10 cellular contexts compared by ENCODE assay signal in genomic region chr3:195197764-195198423, GRCh38.
A peak's percentile ranks its signal among the peaks of the same experiment; 100 is the strongest.
DNase-seq lines count a peak whose midpoint lies in the region; ATAC-seq and TF ChIP-seq lines count a peak whose summit lies in the region.
"Had no signal": no experiment of that assay in that cellular context is flagged by ENCODE, and none has a peak within 500 bp of the region (broad histone marks: within the 10 kb centered on the region; RNA-seq: fewer than 3 reads in every experiment).

No MANE protein-coding gene starts in this region.

- no peak overlapping the region for H3K4me3 Mint-ChIP-seq in T-helper 17 cell
- H3K4me3 Mint-ChIP-seq: activated naive CD8-positive, alpha-beta T cell treated with anti-CD3 and anti-CD28 coated beads, Interleukin-2, amount 10 ng/mL, durations not matched to agents 7 days and 5 days had no signal

- H3K4me1 ChIP-seq in esophagus squamous epithelium: peaks cover 6 to 48% (median 27%) of the 10 kb centered on the region in 3 donors
- peaks cover 0 to 27% (median 21%) of the 10 kb centered on the region in 4 donors for H3K4me1 ChIP-seq in sigmoid colon

- TF ChIP-seq CTCF in esophagus squamous epithelium (IDR thresholded peaks at IDR 0.05): no peak
- TF ChIP-seq CTCF in sigmoid colon (IDR thresholded peaks at IDR 0.05): no peak

- peaks cover 16% of the 10 kb centered on the region for H3K4me1 Mint-ChIP-seq in T-helper 17 cell

- intact Hi-C loops in esophagus squamous epithelium (cut with DNase I) (no loop called here), sigmoid colon (cut with DNase I) (loop anchor here (5.0 kb wide), 1 partner anchor 54 kb away; no protein-coding TSS in a partner anchor)

- H3K27me3 Mint-ChIP-seq in T-helper 17 cell: no peaks in the 10 kb centered on the region
- H3K27me3 Mint-ChIP-seq: activated naive CD8-positive, alpha-beta T cell treated with anti-CD3 and anti-CD28 coated beads, Interleukin-2, amount 10 ng/mL, durations not matched to agents 7 days and 5 days had no signal

- no peak overlapping the region for H3K27ac Mint-ChIP-seq in T-helper 17 cell
- H3K27ac Mint-ChIP-seq: activated naive CD8-positive, alpha-beta T cell treated with anti-CD3 and anti-CD28 coated beads, Interleukin-2, amount 10 ng/mL, durations not matched to agents 7 days and 5 days had no signal

- no peaks in the 10 kb centered on the region for H3K36me3 Mint-ChIP-seq in T-helper 17 cell (ENCODE audit: low read depth)
- H3K36me3 Mint-ChIP-seq: activated naive CD8-positive, alpha-beta T cell treated with anti-CD3 and anti-CD28 coated beads, Interleukin-2, amount 10 ng/mL, durations not matched to agents 7 days and 5 days had no signal

- 69 to 72% methylated on average over 10 to 11 of the region's 11 CpGs for WGBS in esophagus squamous epithelium, 2 donors
- 86 to 89% methylated on average over 11 of the region's 11 CpGs for WGBS in sigmoid colon, 2 donors

- H3K9me3 ChIP-seq in esophagus squamous epithelium (no peaks in the 10 kb centered on the region), sigmoid colon (no peaks in the 10 kb centered on the region), T-helper 17 cell (ENCODE audit: control insufficient read depth, low read length, poor library complexity, severe bottlenecking) (no peaks in the 10 kb centered on the region)

- ATAC-seq in T-helper 17 cell: no peak

- H3K27ac ChIP-seq in esophagus squamous epithelium (peak overlapping the region in 3 of 4 donors; percentile 17 to 71 (median 62)), sigmoid colon (no peak overlapping the region)

- TF ChIP-seq EP300 in sigmoid colon (IDR thresholded peaks at IDR 0.05): no peak

- H3K36me3 ChIP-seq in esophagus squamous epithelium (no peaks in the 10 kb centered on the region), sigmoid colon (no peaks in the 10 kb centered on the region)

- H3K4me3 ChIP-seq in esophagus squamous epithelium (no peak overlapping the region), sigmoid colon (no peak overlapping the region)

- DNase-seq in HCEC 1CT (peak; percentile 85), RKO (ENCODE audit: low spot score) (peak; percentile 88), esophagus squamous epithelium (lab: John Stamatoyannopoulos, UW) (no peak), sigmoid colon (peak; percentile 12), NCI-H146 (lab: John Stamatoyannopoulos, UW) (no peak), NCI-H146 treated with DMSO at 0.1 percent for 48 hours (lab: John Stamatoyannopoulos, UW; ENCODE audit: unreplicated experiment) (no peak), D341Med (ENCODE audit: low spot score) (no peak), T-helper 17 cell (no peak)
- DNase-seq: activated naive CD8-positive, alpha-beta T cell treated with anti-CD3 and anti-CD28 coated beads, Interleukin-2, amount 10 ng/mL, durations not matched to agents 7 days and 5 days; NCI-H2171 had no signal

- H3K27me3 ChIP-seq in esophagus squamous epithelium (no peaks in the 10 kb centered on the region), sigmoid colon (no peaks in the 10 kb centered on the region)

- TF ChIP-seq POLR2A in esophagus squamous epithelium (IDR thresholded peaks at IDR 0.05) (no peak), sigmoid colon (IDR thresholded peaks at IDR 0.05) (no peak)

Comparison
In these comparisons a context has a peak if more than half of its experiments do, and no peak if none do; other contexts are left out.
1. DNase-seq: peak in HCEC 1CT (single experiment), RKO (single experiment) and sigmoid colon (single experiment); none in esophagus squamous epithelium (single experiment), NCI-H146 (single experiment), NCI-H146 treated with DMSO at 0.1 percent for 48 hours (single experiment), D341Med (single experiment) and T-helper 17 cell (0 of 3).
2. H3K27ac ChIP-seq: peak in esophagus squamous epithelium (3 of 4); none in sigmoid colon (0 of 4).